9 cellular contexts compared by ENCODE assay signal in genomic region chr15:41881550-41881924, GRCh38. TPM values are rescaled to one million over a fixed set of nuclear protein-coding genes. Genes with fewer than 3 reads are reported as not detected.
DNase-seq lines count a peak whose midpoint lies in the region; ATAC-seq and TF ChIP-seq lines count a peak whose summit lies in the region.
"Had no signal": no experiment of that assay in that cellular context is flagged by ENCODE, and none has a peak within 500 bp of the region (broad histone marks: within the 10 kb centered on the region; RNA-seq: fewer than 3 reads in every experiment).

No MANE protein-coding gene starts in this region.

- no peak for TF ChIP-seq POLR2A in gastrocnemius medialis (IDR thresholded peaks at IDR 0.05)

- H3K36me3 Mint-ChIP-seq in GM23338 (ENCODE audit: low read depth) (no peaks in the 10 kb centered on the region; the same call in 2 of the 3 replicates), HFFc6 (ENCODE audit: low read depth) (no peaks in the 10 kb centered on the region)

- H3K9me3 Mint-ChIP-seq in GM23338 (no peaks in the 10 kb centered on the region; the same call in 2 of the 3 replicates), HFFc6 (no peaks in the 10 kb centered on the region)

- in situ Hi-C loops in gastrocnemius medialis (cut with MboI; ENCODE audit: low sequenced_read_pairs in 4 of 4): no loop called here

- H3K27me3 ChIP-seq in GM23338 (ENCODE audit: insufficient read depth) (peaks cover 31% of the 10 kb centered on the region), gastrocnemius medialis (no peaks in the 10 kb centered on the region)

- H3K79me2 ChIP-seq in GM23338 (replicated peaks; ENCODE audit: insufficient read depth): no peaks in the 10 kb centered on the region

- H3K4me3 Mint-ChIP-seq in GM23338: peak overlapping the region; percentile 56
- H3K4me3 Mint-ChIP-seq in HFFc6: no peak overlapping the region

- intact Hi-C loops in gastrocnemius medialis (cut with DNase I; ENCODE audit: low total_unique reads): no loop called here

- H4K20me1 ChIP-seq in GM23338 (replicated peaks; ENCODE audit: insufficient read depth): no peaks in the 10 kb centered on the region

- TF ChIP-seq CTCF in GM23338 (conservative IDR thresholded peaks at IDR 0.05; ENCODE audit: low read depth in 2 of 2): no peak
- no peak for TF ChIP-seq CTCF in gastrocnemius medialis (IDR thresholded peaks at IDR 0.05 in 4 of 5, conservative IDR thresholded peaks at IDR 0.05 in 1 of 5)
- TF ChIP-seq CTCF in HFFc6 (IDR thresholded peaks at IDR 0.05): no peak

- no peak overlapping the region for H3K27ac Mint-ChIP-seq in GM23338
- H3K27ac Mint-ChIP-seq in HFFc6: no peak overlapping the region

- H2AFZ ChIP-seq in GM23338: peak overlapping the region; percentile 89

- H3K27ac ChIP-seq in GM23338 (ENCODE audit: low read depth): no peak overlapping the region
- no peak overlapping the region for H3K27ac ChIP-seq in gastrocnemius medialis

- no peaks in the 10 kb centered on the region for H3K36me3 ChIP-seq in GM23338 (ENCODE audit: insufficient read depth)
- no peaks in the 10 kb centered on the region for H3K36me3 ChIP-seq in gastrocnemius medialis

- 0 out of 2 replicates have a peak, but pooled peaks cover 4% of the 10 kb centered on the region for H3F3A ChIP-seq in GM23338 (replicated peaks; ENCODE audit: low read depth)

- DNase-seq in GM23338 (ENCODE audit: low spot score) (no peak), astrocyte of the hippocampus (ENCODE audit: low read depth, low spot score) (peak; percentile 21), left lobe of liver (ENCODE audit: low spot score) (peak; percentile 77), gastrocnemius medialis (no peak), pons (ENCODE audit: low spot score) (no peak), mucosa of gallbladder (ENCODE audit: low spot score) (no peak), NCI-H524 (lab: John Stamatoyannopoulos, UW) (no peak), HFFc6 (no peak)
- DNase-seq: RPMI8226 had no signal

- peaks cover 37% of the 10 kb centered on the region for H3K27me3 Mint-ChIP-seq in GM23338 (ENCODE audit: insufficient read depth, low read depth, poor library complexity)
- peaks cover 13% of the 10 kb centered on the region for H3K27me3 Mint-ChIP-seq in HFFc6 (ENCODE audit: insufficient read depth)

- H3K4me3 ChIP-seq in GM23338 (peak overlapping the region; percentile 68), gastrocnemius medialis (peak overlapping the region; percentile 34 to 46 (median 40))

- H3K4me1 Mint-ChIP-seq in GM23338 (peaks cover 10% of the 10 kb centered on the region), HFFc6 (ENCODE audit: low read depth) (no peaks in the 10 kb centered on the region)

- no peaks in the 10 kb centered on the region for H3K4me1 ChIP-seq in GM23338 (ENCODE audit: insufficient read depth)
- peaks cover 3 to 7% of the 10 kb centered on the region in 2 donors for H3K4me1 ChIP-seq in gastrocnemius medialis

- no peak for ATAC-seq in GM23338
- peak; percentile 58 for ATAC-seq in left lobe of liver
- peak in 1 of 2 donors; percentile 4 for ATAC-seq in gastrocnemius medialis

- H3K4me2 ChIP-seq in GM23338: peak overlapping the region; percentile 65

- no peaks in the 10 kb centered on the region for H3K9me3 ChIP-seq in gastrocnemius medialis

- no peaks in the 10 kb centered on the region for H3K9me2 ChIP-seq in GM23338 (ENCODE audit: insufficient read depth)

TF ChIP-seq in GM23338, 12 proteins besides CTCF, POLR2A, EP300 and RAD21:
- no peak for TF ChIP-seq CREB1 (CRISPR knock-in tag; IDR thresholded peaks at IDR 0.05; ENCODE audit: low read depth)
- TF ChIP-seq EZH2 (IDR thresholded peaks at IDR 0.05; ENCODE audit: low read depth, unreplicated experiment): peak; percentile 39
- no peak for TF ChIP-seq ZNF462 (CRISPR knock-in tag; IDR thresholded peaks at IDR 0.05)
TF ChIP-seq in GM23338: peak in this region for 1.

RNA-seq across cellular contexts. Expression of gene SPTBN5, which starts 12.3 kb away (rescaled TPM):
- total RNA-seq in GM23338 (2014; rRNA removed; shearing (Covaris generic)): 1.0 and 1.1 TPM in 2 replicates
- 0.31 and 0.57 TPM in 2 replicates for polyA plus RNA-seq in GM23338 (2016; fragmentation: Nextera tagmentation; extraction: Ambion mirVana)
- total RNA-seq in left lobe of liver: 3.5 TPM
- total RNA-seq in gastrocnemius medialis: under 1 TPM in 3 of 4 donors, not detected in 1; 0.03 to 0.05 (median 0.04) TPM
- total RNA-seq in mucosa of gallbladder: 7.1 TPM
- total RNA-seq in HFFc6 (2021; fragmentation: NEBNext Ultra II Directional; extraction: Animal tissue kit (Norgen Biotek cat#: 25700)): under 1 TPM; 0.16 to 0.34 (median 0.24) TPM

RNA-seq across cellular contexts. Expression of gene PLA2G4B, which starts 42.9 kb away (rescaled TPM):
- total RNA-seq in GM23338 (2014; rRNA removed; shearing (Covaris generic)): 3.4 and 4.4 TPM in 2 replicates
- 9.5 and 9.6 TPM in 2 replicates for polyA plus RNA-seq in GM23338 (2016; fragmentation: Nextera tagmentation; extraction: Ambion mirVana)
- total RNA-seq in left lobe of liver: 5.9 TPM
- total RNA-seq in gastrocnemius medialis: 10 to 100 TPM in 1 of 4 donors, under 1 TPM in 1, not detected in 2; 0.13 to 11.5 TPM
- total RNA-seq in mucosa of gallbladder: 20.7 TPM
- total RNA-seq in HFFc6 (2021; fragmentation: NEBNext Ultra II Directional; extraction: Animal tissue kit (Norgen Biotek cat#: 25700)): 1 to 10 TPM; 1.6 to 3.0 (median 2.7) TPM

RNA-seq across cellular contexts. Expression of gene JMJD7, which starts 53.6 kb away (rescaled TPM):
- 8.5 and 13.8 TPM in 2 replicates for total RNA-seq in GM23338 (2014; rRNA removed; shearing (Covaris generic))
- polyA plus RNA-seq in GM23338 (2016; fragmentation: Nextera tagmentation; extraction: Ambion mirVana): 8.2 and 9.2 TPM in 2 replicates
- 8.9 TPM for total RNA-seq in left lobe of liver
- total RNA-seq in gastrocnemius medialis: 1 to 10 TPM; 1.7 to 7.6 (median 3.9) TPM
- total RNA-seq in mucosa of gallbladder: 21.0 TPM
- 10 to 100 TPM in 1 of 6 experiments, 1 to 10 TPM in 5; 4.9 to 11.0 (median 8.2) TPM for total RNA-seq in HFFc6 (2021; fragmentation: NEBNext Ultra II Directional; extraction: Animal tissue kit (Norgen Biotek cat#: 25700))

Comparison
In these comparisons a context has a peak if more than half of its experiments do, and no peak if none do; other contexts are left out.
1. DNase-seq: peak in astrocyte of the hippocampus (single experiment) and left lobe of liver (single experiment); none in GM23338 (single experiment), gastrocnemius medialis (0 of 2), pons (single experiment), mucosa of gallbladder (single experiment), NCI-H524 (0 of 2) and HFFc6 (single experiment).